Comparison of ENCODE assay signal across 18 cellular contexts in genomic region chr17:17669851-17670232, GRCh38.
"Had no signal": no experiment of that assay in that cellular context is flagged by ENCODE, and none has a peak within 500 bp of the region (broad histone marks: within the 10 kb centered on the region; RNA-seq: fewer than 3 reads in every experiment).

No MANE protein-coding gene starts in this region.

- H3K27ac ChIP-seq: ascending aorta, lower lobe of right lung, prostate gland, spleen had no signal

- H3K4me3 ChIP-seq: ascending aorta, dorsolateral prefrontal cortex, lower lobe of right lung, prostate gland, spleen had no signal

- H3K27me3 Mint-ChIP-seq: activated CD4-positive, alpha-beta T cell treated with anti-CD3 and anti-CD28 coated beads for 36 hours; activated naive CD8-positive, alpha-beta T cell treated with anti-CD3 and anti-CD28 coated beads, Interleukin-2, amount 50 U/mL, for 24 hours had no signal

- H3K4me3 Mint-ChIP-seq: activated CD4-positive, alpha-beta T cell treated with anti-CD3 and anti-CD28 coated beads for 36 hours; activated CD8-positive, alpha-beta T cell treated with anti-CD3 and anti-CD28 coated beads, Interleukin-2, amount 10 ng/mL, durations not matched to agents 7 days and 5 days; activated naive CD8-positive, alpha-beta T cell treated with anti-CD3 and anti-CD28 coated beads, Interleukin-2, amount 50 U/mL, for 24 hours had no signal

- H3K27me3 ChIP-seq: ascending aorta, dorsolateral prefrontal cortex, spleen had no signal

- H3K9me3 Mint-ChIP-seq: activated naive CD8-positive, alpha-beta T cell treated with anti-CD3 and anti-CD28 coated beads, Interleukin-2, amount 50 U/mL, for 24 hours had no signal

- H3K27ac Mint-ChIP-seq: activated CD4-positive, alpha-beta T cell treated with anti-CD3 and anti-CD28 coated beads for 36 hours; activated CD8-positive, alpha-beta T cell treated with anti-CD3 and anti-CD28 coated beads, Interleukin-2, amount 10 ng/mL, durations not matched to agents 7 days and 5 days; activated naive CD8-positive, alpha-beta T cell treated with anti-CD3 and anti-CD28 coated beads, Interleukin-2, amount 50 U/mL, for 24 hours had no signal

- H3K9me3 ChIP-seq: ascending aorta, lower lobe of right lung, prostate gland, spleen had no signal

- H3K36me3 ChIP-seq: ascending aorta, lower lobe of right lung, prostate gland, spleen had no signal

- ATAC-seq: lower lobe of right lung, sciatic nerve had no signal

- H3K4me1 ChIP-seq: ascending aorta, prostate gland had no signal

- DNase-seq: activated CD8-positive, alpha-beta memory T cell treated with anti-CD3 and anti-CD28 coated beads, Interleukin-2, amount 50 U/mL, for 48 hours; activated CD8-positive, alpha-beta T cell treated with anti-CD3 and anti-CD28 coated beads, Interleukin-2, amount 10 ng/mL, durations not matched to agents 7 days and 5 days; activated naive CD4-positive, alpha-beta T cell treated with Interleukin-2 at 50 U/mL for 16 hours; activated naive CD8-positive, alpha-beta T cell treated with anti-CD3 and anti-CD28 coated beads, Interleukin-2, amount 50 U/mL, for 24 hours; dorsolateral prefrontal cortex; hypothalamus; lower lobe of right lung; midbrain; nucleus accumbens; spleen; stimulated activated CD4-positive, alpha-beta T cell treated with anti-CD3 and anti-CD28 coated beads, Interleukin-1b, Interleukin-23, amount 100 ng/mL, for 48 hours; stimulated activated naive CD4-positive, alpha-beta T cell treated with Interleukin-2 at 50 U/mL for 16 hours; T-helper 9 cell; trophoblast cell had no signal
